ENCODE assay signal across 3 cellular contexts in the genomic region with DNA sequence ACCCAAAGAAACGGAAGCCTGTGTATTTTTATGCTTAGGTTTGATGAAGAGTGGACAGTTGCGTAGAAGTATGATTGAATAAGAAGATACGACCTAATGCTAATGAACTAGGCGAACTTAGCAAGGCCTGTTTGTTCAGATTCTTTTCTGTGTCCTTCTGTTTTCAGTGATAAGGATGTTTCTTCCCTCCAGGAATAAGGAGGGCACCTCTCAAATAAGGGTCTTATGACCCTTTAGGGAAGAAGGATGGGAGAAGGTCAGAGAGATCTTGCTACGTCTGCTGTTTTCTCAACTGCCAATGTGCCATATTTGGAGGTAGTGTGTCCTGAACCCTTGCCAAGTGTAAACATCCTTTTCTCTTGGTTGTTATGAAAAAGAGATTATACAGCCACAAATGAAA.
TF ChIP-seq lines count a peak whose summit lies in the region.

No MANE protein-coding gene starts in this region.

TF ChIP-seq in liver, 16 proteins besides CTCF, POLR2A, EP300 and RAD21:
- TF ChIP-seq HNF4G (IDR thresholded peaks at IDR 0.05) (no peak), ATF3 (IDR thresholded peaks at IDR 0.05) (no peak), FOXA1 (IDR thresholded peaks at IDR 0.05) (no peak), EGR1 (IDR thresholded peaks at IDR 0.05; ENCODE audit: low read depth in 2 of 2) (no peak), NR2F2 (IDR thresholded peaks at IDR 0.05) (peak; percentile 62), REST (IDR thresholded peaks at IDR 0.05) (no peak), JUND (IDR thresholded peaks at IDR 0.05) (no peak)

TF ChIP-seq in HepG2, 621 proteins besides CTCF, POLR2A, EP300 and RAD21 (continues in another document):
- TF ChIP-seq ATF1 (CRISPR knock-in tag; IDR thresholded peaks at IDR 0.05) (no peak), AKAP8 (CRISPR knock-in tag; IDR thresholded peaks at IDR 0.05) (no peak), ZSCAN20 (CRISPR knock-in tag; IDR thresholded peaks at IDR 0.05; ENCODE audit: borderline replicate concordance) (no peak), EED (CRISPR knock-in tag; IDR thresholded peaks at IDR 0.05) (no peak), REST (IDR thresholded peaks at IDR 0.05; ENCODE audit: borderline replicate concordance in 1 of 2, low read depth in 1 of 2, low read length in 2 of 2) (no peak), REL (CRISPR knock-in tag; conservative IDR thresholded peaks at IDR 0.05) (no peak), SKI (IDR thresholded peaks at IDR 0.05; ENCODE audit: partially characterized antibody) (no peak), ZNF709 (CRISPR knock-in tag; IDR thresholded peaks at IDR 0.05) (no peak), FLYWCH1 (CRISPR knock-in tag; IDR thresholded peaks at IDR 0.05) (no peak), JUND (CRISPR knock-in tag; IDR thresholded peaks at IDR 0.05) (no peak), ZNF749 (CRISPR knock-in tag; IDR thresholded peaks at IDR 0.05; ENCODE audit: borderline replicate concordance) (no peak), DRAP1 (CRISPR knock-in tag; IDR thresholded peaks at IDR 0.05) (no peak), PLRG1 (conservative IDR thresholded peaks at IDR 0.05) (no peak), MTA3 (CRISPR knock-in tag; IDR thresholded peaks at IDR 0.05) (no peak)
- TF ChIP-seq, protein P1, sequence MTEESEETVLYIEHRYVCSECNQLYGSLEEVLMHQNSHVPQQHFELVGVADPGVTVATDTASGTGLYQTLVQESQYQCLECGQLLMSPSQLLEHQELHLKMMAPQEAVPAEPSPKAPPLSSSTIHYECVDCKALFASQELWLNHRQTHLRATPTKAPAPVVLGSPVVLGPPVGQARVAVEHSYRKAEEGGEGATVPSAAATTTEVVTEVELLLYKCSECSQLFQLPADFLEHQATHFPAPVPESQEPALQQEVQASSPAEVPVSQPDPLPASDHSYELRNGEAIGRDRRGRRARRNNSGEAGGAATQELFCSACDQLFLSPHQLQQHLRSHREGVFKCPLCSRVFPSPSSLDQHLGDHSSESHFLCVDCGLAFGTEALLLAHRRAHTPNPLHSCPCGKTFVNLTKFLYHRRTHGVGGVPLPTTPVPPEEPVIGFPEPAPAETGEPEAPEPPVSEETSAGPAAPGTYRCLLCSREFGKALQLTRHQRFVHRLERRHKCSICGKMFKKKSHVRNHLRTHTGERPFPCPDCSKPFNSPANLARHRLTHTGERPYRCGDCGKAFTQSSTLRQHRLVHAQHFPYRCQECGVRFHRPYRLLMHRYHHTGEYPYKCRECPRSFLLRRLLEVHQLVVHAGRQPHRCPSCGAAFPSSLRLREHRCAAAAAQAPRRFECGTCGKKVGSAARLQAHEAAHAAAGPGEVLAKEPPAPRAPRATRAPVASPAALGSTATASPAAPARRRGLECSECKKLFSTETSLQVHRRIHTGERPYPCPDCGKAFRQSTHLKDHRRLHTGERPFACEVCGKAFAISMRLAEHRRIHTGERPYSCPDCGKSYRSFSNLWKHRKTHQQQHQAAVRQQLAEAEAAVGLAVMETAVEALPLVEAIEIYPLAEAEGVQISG (CRISPR knock-in tag; IDR thresholded peaks at IDR 0.05) = no peak
- TF ChIP-seq, protein P2, sequence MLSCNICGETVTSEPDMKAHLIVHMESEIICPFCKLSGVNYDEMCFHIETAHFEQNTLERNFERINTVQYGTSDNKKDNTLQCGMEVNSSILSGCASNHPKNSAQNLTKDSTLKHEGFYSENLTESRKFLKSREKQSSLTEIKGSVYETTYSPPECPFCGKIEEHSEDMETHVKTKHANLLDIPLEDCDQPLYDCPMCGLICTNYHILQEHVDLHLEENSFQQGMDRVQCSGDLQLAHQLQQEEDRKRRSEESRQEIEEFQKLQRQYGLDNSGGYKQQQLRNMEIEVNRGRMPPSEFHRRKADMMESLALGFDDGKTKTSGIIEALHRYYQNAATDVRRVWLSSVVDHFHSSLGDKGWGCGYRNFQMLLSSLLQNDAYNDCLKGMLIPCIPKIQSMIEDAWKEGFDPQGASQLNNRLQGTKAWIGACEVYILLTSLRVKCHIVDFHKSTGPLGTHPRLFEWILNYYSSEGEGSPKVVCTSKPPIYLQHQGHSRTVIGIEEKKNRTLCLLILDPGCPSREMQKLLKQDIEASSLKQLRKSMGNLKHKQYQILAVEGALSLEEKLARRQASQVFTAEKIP (CRISPR knock-in tag; IDR thresholded peaks at IDR 0.05; ENCODE audit: borderline replicate concordance) = no peak

TF ChIP-seq in IMR-90, 13 proteins besides CTCF, POLR2A, EP300 and RAD21:
- TF ChIP-seq MAFK (IDR thresholded peaks at IDR 0.05; ENCODE audit: low read depth, low read length) = no peak
